ENCODE assay signal across 1 cellular context in the genomic region with DNA sequence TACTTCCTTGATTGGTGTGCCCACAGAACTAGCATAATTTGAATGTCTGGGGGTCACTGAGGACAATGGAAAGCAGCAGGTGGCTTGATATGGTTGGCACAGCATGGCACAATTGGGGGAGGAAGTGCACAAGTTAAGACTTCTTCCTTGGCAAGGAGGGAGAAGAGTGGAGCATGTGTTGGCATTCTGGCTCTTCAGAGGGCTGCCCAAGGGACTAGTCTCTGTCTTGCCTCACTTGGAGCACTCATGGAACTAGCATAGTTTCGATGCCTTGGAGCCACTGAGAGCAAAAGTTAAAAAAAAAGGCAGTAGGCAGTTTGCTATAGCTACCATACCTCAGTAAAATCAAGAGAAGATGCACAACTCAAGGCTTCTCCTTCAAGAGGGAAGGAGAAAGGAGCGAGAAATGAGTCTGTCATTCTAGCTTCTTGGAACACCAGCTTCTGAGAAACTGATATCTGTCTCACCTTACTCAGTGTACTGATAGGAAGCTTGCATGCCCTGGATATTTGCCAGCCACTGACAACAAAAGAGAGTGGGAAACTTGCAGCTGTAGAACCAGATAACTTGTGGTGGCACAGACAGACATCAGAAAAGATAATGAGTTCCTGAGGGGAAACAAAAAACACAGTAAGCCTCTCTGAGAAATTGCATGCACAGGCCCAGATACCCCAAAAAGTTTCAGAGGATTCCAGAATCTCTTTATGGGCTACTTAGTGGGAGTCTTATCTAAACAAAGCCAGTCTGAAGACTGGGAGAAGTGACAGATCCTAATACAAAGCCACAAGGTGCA.
A peak's percentile ranks its signal among the peaks of the same experiment; 100 is the strongest.
TF ChIP-seq lines count a peak whose summit lies in the region.

No MANE protein-coding gene starts in this region.

TF ChIP-seq in K562, 482 proteins besides CTCF, POLR2A, EP300 and RAD21 (continued from another document and continues in another):
- TF ChIP-seq, protein P1, sequence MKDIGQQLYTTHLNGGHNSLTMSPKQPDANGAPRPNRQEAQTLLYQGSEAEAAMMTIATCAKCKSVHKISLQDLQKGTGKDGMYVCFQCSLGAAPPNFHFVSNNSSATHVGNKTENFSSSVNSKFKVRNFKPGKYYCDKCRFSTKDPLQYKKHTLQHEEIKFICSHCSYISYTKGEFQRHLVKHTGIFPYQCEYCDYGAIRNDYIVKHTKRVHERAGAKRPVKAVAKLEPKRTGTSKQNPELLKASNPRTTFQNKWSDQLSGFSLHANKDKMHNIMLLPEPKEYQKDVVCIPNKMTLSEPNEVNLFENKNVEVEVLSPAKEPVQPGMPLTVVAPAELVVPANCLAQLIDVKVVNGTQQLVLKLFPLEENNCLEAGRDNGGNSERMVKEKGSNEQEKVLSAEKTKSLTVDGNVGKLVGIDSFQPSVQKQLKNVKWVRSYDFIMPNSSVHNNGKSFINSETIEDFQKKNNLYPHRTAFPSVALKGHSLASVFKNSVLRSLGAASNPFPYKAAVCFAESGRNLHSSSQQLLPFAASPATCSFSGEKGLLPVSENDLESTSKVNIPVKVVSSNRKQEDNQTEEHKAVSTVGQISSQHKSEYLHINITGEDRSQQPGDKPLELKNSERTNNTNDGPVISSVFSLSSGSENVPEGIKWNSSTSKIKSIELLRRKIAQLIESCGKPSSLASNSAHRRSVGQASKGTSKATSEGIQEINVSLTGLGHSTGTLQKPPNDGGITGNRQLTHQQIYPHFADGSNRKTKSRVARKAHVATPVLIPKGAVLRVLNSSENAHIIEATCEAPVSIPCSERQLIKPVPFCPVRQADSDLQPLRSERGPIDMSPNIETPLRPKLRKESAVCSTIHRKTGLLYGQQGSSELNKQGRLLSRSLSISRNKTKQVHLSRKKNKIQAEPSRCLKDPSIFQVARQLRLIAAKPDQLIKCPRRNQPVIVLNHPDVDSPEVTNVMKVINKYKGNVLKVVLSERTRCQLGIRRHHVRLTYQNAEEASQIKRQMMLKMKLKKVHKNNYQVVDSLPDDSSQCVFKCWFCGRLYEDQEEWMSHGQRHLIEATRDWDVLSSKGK (CRISPR knock-in tag; IDR thresholded peaks at IDR 0.05), result peak; percentile 71; the same call in 1 of the 2 replicates
- TF ChIP-seq XRCC3 (IDR thresholded peaks at IDR 0.05) (no peak), TAL1 (IDR thresholded peaks at IDR 0.05) (peak; percentile 98), LEF1 (IDR thresholded peaks at IDR 0.05) (peak; percentile 88), ELF2 (CRISPR knock-in tag; IDR thresholded peaks at IDR 0.05) (no peak), ZEB2 (IDR thresholded peaks at IDR 0.05) (peak; percentile 98), ESRRA (IDR thresholded peaks at IDR 0.05; ENCODE audit: borderline replicate concordance, low read depth) (peak; percentile 72; the same call in 1 of the 2 replicates), PTRF (tag; IDR thresholded peaks at IDR 0.05) (no peak), TEAD4 (IDR thresholded peaks at IDR 0.05; ENCODE audit: low read length) (peak; percentile 99), TEAD4 (CRISPR knock-in tag; IDR thresholded peaks at IDR 0.05; ENCODE audit: borderline replicate concordance) (no peak), CXXC5 (CRISPR knock-in tag; IDR thresholded peaks at IDR 0.05) (peak; percentile 70), NONO (IDR thresholded peaks at IDR 0.05; ENCODE audit: low read depth in 2 of 2, low read length in 1 of 2) (0 out of 4 replicates have a peak, but pooled peaks of 1 of the 2 experiments have one; percentile 76), ZNF766 (CRISPR knock-in tag; conservative IDR thresholded peaks at IDR 0.05) (peak; percentile 86), BCOR (IDR thresholded peaks at IDR 0.05) (peak; percentile 67; the same call in 1 of the 2 replicates), SMARCA5 (IDR thresholded peaks at IDR 0.05) (no peak), ZNF583 (CRISPR knock-in tag; IDR thresholded peaks at IDR 0.05) (0 out of 2 replicates have a peak, but pooled peaks have one; percentile 59), CBX3 (IDR thresholded peaks at IDR 0.05; ENCODE audit: borderline replicate concordance in 1 of 2, low read length in 2 of 2) (0 out of 3 replicates have a peak, but pooled peaks of 1 of the 2 experiments have one; percentile 24), NUFIP1 (IDR thresholded peaks at IDR 0.05; ENCODE audit: partially characterized antibody) (no peak), ZNF316 (IDR thresholded peaks at IDR 0.05) (no peak), ELF4 (CRISPR knock-in tag; IDR thresholded peaks at IDR 0.05) (peak; percentile 75; the same call in 1 of the 2 replicates), ZNF197 (CRISPR knock-in tag; IDR thresholded peaks at IDR 0.05; ENCODE audit: low read depth) (peak; percentile 81; the same call in 1 of the 2 replicates), ZNF778 (CRISPR knock-in tag; IDR thresholded peaks at IDR 0.05) (no peak), POLR3G (IDR thresholded peaks at IDR 0.05; ENCODE audit: extremely low read depth, insufficient read length, insufficient replicate concordance) (no peak), E2F3 (CRISPR knock-in tag; IDR thresholded peaks at IDR 0.05) (no peak), ZBTB7A (IDR thresholded peaks at IDR 0.05; ENCODE audit: borderline replicate concordance, control insufficient read depth, low read depth, low read length) (no peak), DDX20 (tag; IDR thresholded peaks at IDR 0.05; ENCODE audit: low read depth) (peak; percentile 43; the same call in 1 of the 2 replicates), RFX5 (IDR thresholded peaks at IDR 0.05; ENCODE audit: low read depth, low read length) (no peak), FOXK2 (conservative IDR thresholded peaks at IDR 0.05 in 1 of 2, IDR thresholded peaks at IDR 0.05 in 1 of 2; ENCODE audit: low read depth in 2 of 2) (peak in 1 of 2 experiments; percentile 31; a peak in 2 of 4 replicates), RUNX1 (IDR thresholded peaks at IDR 0.05; ENCODE audit: low read depth) (0 out of 2 replicates have a peak, but pooled peaks have one; percentile 75), HDAC3 (IDR thresholded peaks at IDR 0.05; ENCODE audit: borderline replicate concordance, partially characterized antibody) (peak; percentile 97), ZNF175 (CRISPR knock-in tag; IDR thresholded peaks at IDR 0.05; ENCODE audit: low read depth) (peak; percentile 75; the same call in 1 of the 2 replicates), ZNF133 (CRISPR knock-in tag; IDR thresholded peaks at IDR 0.05) (0 out of 2 replicates have a peak, but pooled peaks have one; percentile 19), ZNF445 (CRISPR knock-in tag; IDR thresholded peaks at IDR 0.05; ENCODE audit: low read depth) (0 out of 2 replicates have a peak, but pooled peaks have one; percentile 14), ZNF224 (CRISPR knock-in tag; IDR thresholded peaks at IDR 0.05) (no peak), ATF7 (IDR thresholded peaks at IDR 0.05) (peak; percentile 82), ZFP1 (CRISPR knock-in tag; IDR thresholded peaks at IDR 0.05) (0 out of 2 replicates have a peak, but pooled peaks have one; percentile 4), LARP7 (IDR thresholded peaks at IDR 0.05) (no peak), ZNF644 (tag; IDR thresholded peaks at IDR 0.05; ENCODE audit: low read depth) (0 out of 2 replicates have a peak, but pooled peaks have one; percentile 39)
- TF ChIP-seq, protein P2, sequence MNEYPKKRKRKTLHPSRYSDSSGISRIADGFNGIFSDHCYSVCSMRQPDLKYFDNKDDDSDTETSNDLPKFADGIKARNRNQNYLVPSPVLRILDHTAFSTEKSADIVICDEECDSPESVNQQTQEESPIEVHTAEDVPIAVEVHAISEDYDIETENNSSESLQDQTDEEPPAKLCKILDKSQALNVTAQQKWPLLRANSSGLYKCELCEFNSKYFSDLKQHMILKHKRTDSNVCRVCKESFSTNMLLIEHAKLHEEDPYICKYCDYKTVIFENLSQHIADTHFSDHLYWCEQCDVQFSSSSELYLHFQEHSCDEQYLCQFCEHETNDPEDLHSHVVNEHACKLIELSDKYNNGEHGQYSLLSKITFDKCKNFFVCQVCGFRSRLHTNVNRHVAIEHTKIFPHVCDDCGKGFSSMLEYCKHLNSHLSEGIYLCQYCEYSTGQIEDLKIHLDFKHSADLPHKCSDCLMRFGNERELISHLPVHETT (CRISPR knock-in tag; conservative IDR thresholded peaks at IDR 0.05 in 1 of 2, IDR thresholded peaks at IDR 0.05 in 1 of 2), result peak in 1 of 2 experiments; percentile 82; a peak in 2 of 4 replicates
- TF ChIP-seq, protein P3, sequence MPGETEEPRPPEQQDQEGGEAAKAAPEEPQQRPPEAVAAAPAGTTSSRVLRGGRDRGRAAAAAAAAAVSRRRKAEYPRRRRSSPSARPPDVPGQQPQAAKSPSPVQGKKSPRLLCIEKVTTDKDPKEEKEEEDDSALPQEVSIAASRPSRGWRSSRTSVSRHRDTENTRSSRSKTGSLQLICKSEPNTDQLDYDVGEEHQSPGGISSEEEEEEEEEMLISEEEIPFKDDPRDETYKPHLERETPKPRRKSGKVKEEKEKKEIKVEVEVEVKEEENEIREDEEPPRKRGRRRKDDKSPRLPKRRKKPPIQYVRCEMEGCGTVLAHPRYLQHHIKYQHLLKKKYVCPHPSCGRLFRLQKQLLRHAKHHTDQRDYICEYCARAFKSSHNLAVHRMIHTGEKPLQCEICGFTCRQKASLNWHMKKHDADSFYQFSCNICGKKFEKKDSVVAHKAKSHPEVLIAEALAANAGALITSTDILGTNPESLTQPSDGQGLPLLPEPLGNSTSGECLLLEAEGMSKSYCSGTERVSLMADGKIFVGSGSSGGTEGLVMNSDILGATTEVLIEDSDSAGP (CRISPR knock-in tag; IDR thresholded peaks at IDR 0.05), result no peak
- TF ChIP-seq, protein P4, sequence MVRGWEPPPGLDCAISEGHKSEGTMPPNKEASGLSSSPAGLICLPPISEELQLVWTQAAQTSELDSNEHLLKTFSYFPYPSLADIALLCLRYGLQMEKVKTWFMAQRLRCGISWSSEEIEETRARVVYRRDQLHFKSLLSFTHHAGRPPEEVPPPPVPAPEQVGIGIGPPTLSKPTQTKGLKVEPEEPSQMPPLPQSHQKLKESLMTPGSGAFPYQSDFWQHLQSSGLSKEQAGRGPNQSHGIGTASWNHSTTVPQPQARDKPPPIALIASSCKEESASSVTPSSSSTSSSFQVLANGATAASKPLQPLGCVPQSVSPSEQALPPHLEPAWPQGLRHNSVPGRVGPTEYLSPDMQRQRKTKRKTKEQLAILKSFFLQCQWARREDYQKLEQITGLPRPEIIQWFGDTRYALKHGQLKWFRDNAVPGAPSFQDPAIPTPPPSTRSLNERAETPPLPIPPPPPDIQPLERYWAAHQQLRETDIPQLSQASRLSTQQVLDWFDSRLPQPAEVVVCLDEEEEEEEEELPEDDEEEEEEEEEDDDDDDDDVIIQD (CRISPR knock-in tag; IDR thresholded peaks at IDR 0.05), result 0 out of 2 replicates have a peak, but pooled peaks have one; percentile 17
- TF ChIP-seq, protein P5, sequence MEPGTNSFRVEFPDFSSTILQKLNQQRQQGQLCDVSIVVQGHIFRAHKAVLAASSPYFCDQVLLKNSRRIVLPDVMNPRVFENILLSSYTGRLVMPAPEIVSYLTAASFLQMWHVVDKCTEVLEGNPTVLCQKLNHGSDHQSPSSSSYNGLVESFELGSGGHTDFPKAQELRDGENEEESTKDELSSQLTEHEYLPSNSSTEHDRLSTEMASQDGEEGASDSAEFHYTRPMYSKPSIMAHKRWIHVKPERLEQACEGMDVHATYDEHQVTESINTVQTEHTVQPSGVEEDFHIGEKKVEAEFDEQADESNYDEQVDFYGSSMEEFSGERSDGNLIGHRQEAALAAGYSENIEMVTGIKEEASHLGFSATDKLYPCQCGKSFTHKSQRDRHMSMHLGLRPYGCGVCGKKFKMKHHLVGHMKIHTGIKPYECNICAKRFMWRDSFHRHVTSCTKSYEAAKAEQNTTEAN (CRISPR knock-in tag; IDR thresholded peaks at IDR 0.05), result no peak
- TF ChIP-seq, protein P6, sequence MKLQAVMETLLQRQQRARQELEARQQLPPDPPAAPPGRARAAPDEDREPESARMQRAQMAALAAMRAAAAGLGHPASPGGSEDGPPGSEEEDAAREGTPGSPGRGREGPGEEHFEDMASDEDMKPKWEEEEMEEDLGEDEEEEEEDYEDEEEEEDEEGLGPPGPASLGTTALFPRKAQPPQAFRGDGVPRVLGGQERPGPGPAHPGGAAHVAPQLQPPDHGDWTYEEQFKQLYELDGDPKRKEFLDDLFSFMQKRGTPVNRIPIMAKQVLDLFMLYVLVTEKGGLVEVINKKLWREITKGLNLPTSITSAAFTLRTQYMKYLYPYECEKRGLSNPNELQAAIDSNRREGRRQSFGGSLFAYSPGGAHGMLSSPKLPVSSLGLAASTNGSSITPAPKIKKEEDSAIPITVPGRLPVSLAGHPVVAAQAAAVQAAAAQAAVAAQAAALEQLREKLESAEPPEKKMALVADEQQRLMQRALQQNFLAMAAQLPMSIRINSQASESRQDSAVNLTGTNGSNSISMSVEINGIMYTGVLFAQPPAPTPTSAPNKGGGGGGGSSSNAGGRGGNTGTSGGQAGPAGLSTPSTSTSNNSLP (IDR thresholded peaks at IDR 0.05; ENCODE audit: borderline replicate concordance, low read depth, low read length), result peak; percentile 67; the same call in 1 of the 2 replicates
- TF ChIP-seq, protein P7, sequence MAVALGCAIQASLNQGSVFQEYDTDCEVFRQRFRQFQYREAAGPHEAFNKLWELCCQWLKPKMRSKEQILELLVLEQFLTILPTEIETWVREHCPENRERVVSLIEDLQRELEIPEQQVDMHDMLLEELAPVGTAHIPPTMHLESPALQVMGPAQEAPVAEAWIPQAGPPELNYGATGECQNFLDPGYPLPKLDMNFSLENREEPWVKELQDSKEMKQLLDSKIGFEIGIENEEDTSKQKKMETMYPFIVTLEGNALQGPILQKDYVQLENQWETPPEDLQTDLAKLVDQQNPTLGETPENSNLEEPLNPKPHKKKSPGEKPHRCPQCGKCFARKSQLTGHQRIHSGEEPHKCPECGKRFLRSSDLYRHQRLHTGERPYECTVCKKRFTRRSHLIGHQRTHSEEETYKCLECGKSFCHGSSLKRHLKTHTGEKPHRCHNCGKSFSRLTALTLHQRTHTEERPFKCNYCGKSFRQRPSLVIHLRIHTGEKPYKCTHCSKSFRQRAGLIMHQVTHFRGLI (CRISPR knock-in tag; IDR thresholded peaks at IDR 0.05), result peak; percentile 56; the same call in 1 of the 2 replicates
- TF ChIP-seq, protein P8, sequence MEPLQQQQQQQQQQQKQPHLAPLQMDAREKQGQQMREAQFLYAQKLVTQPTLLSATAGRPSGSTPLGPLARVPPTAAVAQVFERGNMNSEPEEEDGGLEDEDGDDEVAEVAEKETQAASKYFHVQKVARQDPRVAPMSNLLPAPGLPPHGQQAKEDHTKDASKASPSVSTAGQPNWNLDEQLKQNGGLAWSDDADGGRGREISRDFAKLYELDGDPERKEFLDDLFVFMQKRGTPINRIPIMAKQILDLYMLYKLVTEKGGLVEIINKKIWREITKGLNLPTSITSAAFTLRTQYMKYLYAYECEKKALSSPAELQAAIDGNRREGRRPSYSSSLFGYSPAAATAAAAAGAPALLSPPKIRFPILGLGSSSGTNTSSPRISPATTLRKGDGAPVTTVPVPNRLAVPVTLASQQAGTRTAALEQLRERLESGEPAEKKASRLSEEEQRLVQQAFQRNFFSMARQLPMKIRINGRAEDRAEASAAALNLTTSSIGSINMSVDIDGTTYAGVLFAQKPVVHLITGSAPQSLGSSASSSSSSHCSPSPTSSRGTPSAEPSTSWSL (CRISPR knock-in tag; IDR thresholded peaks at IDR 0.05; ENCODE audit: borderline replicate concordance), result 0 out of 2 replicates have a peak, but pooled peaks have one; percentile 75
- TF ChIP-seq, protein P9, sequence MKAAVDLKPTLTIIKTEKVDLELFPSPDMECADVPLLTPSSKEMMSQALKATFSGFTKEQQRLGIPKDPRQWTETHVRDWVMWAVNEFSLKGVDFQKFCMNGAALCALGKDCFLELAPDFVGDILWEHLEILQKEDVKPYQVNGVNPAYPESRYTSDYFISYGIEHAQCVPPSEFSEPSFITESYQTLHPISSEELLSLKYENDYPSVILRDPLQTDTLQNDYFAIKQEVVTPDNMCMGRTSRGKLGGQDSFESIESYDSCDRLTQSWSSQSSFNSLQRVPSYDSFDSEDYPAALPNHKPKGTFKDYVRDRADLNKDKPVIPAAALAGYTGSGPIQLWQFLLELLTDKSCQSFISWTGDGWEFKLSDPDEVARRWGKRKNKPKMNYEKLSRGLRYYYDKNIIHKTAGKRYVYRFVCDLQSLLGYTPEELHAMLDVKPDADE (conservative IDR thresholded peaks at IDR 0.05; ENCODE audit: control insufficient read depth, low read depth, low read length), result no peak
